In the genomic region with DNA sequence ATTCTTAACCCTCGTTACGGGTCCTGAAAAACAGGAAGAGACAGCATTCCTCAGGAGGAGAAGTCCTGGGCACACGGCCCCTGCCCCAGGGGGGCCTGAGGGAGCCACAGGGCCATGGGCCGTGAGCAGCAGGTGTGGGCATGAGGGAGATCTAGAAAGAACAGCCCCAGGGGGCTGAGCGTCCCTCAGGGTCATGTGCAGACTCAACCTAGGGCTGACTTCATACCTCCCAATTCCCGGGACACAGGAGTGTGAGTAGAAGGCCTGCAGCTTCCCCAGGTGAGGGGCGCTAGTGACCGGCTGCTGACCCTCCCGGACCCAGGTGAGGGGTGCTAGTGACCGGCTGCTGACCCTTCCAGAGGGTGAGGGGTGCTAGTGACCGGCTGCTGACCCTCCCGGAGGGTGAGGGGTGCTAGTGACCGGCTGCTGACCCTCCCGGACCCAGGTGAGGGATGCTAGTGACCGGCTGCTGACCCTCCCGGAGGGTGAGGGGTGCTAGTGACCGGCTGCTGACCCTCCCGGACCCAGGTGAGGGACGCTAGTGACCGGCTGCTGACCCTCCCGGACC, we compare ENCODE assay signal across 17 cellular contexts. TPM values are rescaled to one million over a fixed set of nuclear protein-coding genes. Genes with fewer than 3 reads are reported as not detected.
A peak's percentile ranks its signal among the peaks of the same experiment; 100 is the strongest.
DNase-seq lines count a peak whose midpoint lies in the region; TF ChIP-seq lines count a peak whose summit lies in the region.
"Had no signal": no experiment of that assay in that cellular context is flagged by ENCODE, and none has a peak within 500 bp of the region (broad histone marks: within the 10 kb centered on the region; RNA-seq: fewer than 3 reads in every experiment).

No MANE protein-coding gene starts in this region.

- in situ Hi-C loops in GM23248 (cut with MboI) = no loop called here

- 0 out of 2 replicates have a peak, but pooled peaks cover 4% of the 10 kb centered on the region for H3K36me3 ChIP-seq in BLaER1
- H3K36me3 ChIP-seq in H7 (replicated peaks; ENCODE audit: control insufficient read depth, insufficient read depth, low read length) = no peaks in the 10 kb centered on the region
- H3K36me3 ChIP-seq in osteoblast (ENCODE audit: insufficient read depth, low read length) = no peaks in the 10 kb centered on the region
- H3K36me3 ChIP-seq in subcutaneous abdominal adipose tissue (ENCODE audit: control insufficient read depth in 5 of 5, insufficient read depth in 5 of 5, low read length in 5 of 5) = no peaks in the 10 kb centered on the region
- no peaks in the 10 kb centered on the region for H3K36me3 ChIP-seq in GM23248 (ENCODE audit: low read depth)

- H4K20me1 ChIP-seq in BLaER1 (no peaks in the 10 kb centered on the region), osteoblast (ENCODE audit: insufficient read depth, low read length) (no peaks in the 10 kb centered on the region), GM23248 (ENCODE audit: insufficient read depth) (no peaks in the 10 kb centered on the region)

- no peaks in the 10 kb centered on the region for H3K9me2 ChIP-seq in GM23248 (ENCODE audit: insufficient read depth)

- DNase-seq in H7 = peak; percentile 63
- DNase-seq in osteoblast (ENCODE audit: insufficient read length, low spot score, missing footprints) = peak; percentile 70
- DNase-seq in NCI-H1417 treated with DMSO at 0.1 percent for 48 hours (lab: John Stamatoyannopoulos, UW) = no peak
- DNase-seq in GM23248 = no peak
- DNase-seq in GDM1 (lab: John Stamatoyannopoulos, UW) = no peak
- DNase-seq: 8988T; CD8-positive, alpha-beta T cell; COR-L47; DND-41; H9 had no signal

- H2AFZ ChIP-seq in osteoblast (ENCODE audit: low read length) = no peak overlapping the region
- no peak overlapping the region for H2AFZ ChIP-seq in GM23248
- H2AFZ ChIP-seq: GM23338 had no signal

- no peaks in the 10 kb centered on the region for H3F3A ChIP-seq in GM23248 (ENCODE audit: insufficient read depth)

- no peaks in the 10 kb centered on the region for H3K27me3 ChIP-seq in BLaER1
- no peaks in the 10 kb centered on the region for H3K27me3 ChIP-seq in H7 (ENCODE audit: control insufficient read depth, insufficient read depth, low read length)
- H3K27me3 ChIP-seq in osteoblast (ENCODE audit: insufficient read depth, low read length) = no peaks in the 10 kb centered on the region
- H3K27me3 ChIP-seq in subcutaneous abdominal adipose tissue (ENCODE audit: control insufficient read depth in 5 of 5, insufficient read depth in 4 of 5, low read length in 5 of 5) = no peaks in the 10 kb centered on the region
- H3K27me3 ChIP-seq in GM23248 (replicated peaks; ENCODE audit: insufficient read depth) = no peaks in the 10 kb centered on the region

- H3K4me2 ChIP-seq in BLaER1 (peak overlapping the region; percentile 87), osteoblast (ENCODE audit: insufficient read depth, low read length) (no peak overlapping the region), GM23248 (ENCODE audit: unreplicated experiment) (no peak overlapping the region)
- H3K4me2 ChIP-seq: GM23338, KMS-11 had no signal

- H3K79me2 ChIP-seq in osteoblast (ENCODE audit: insufficient read depth, low read length) (no peaks in the 10 kb centered on the region), GM23248 (ENCODE audit: insufficient read depth) (no peaks in the 10 kb centered on the region)

- H3K4me1 ChIP-seq in BLaER1 = peaks cover 73% of the 10 kb centered on the region
- H3K4me1 ChIP-seq in osteoblast (ENCODE audit: insufficient read depth, low read length) = no peaks in the 10 kb centered on the region
- H3K4me1 ChIP-seq in subcutaneous abdominal adipose tissue (ENCODE audit: control insufficient read depth in 5 of 5, insufficient read depth in 5 of 5, low read length in 5 of 5) = peaks cover 0 to 39% (median 9%) of the 10 kb centered on the region in 5 donors
- no peaks in the 10 kb centered on the region for H3K4me1 ChIP-seq in GM23248 (ENCODE audit: insufficient read depth)

- H3K9me3 ChIP-seq in BLaER1 (peaks cover 23% of the 10 kb centered on the region), osteoblast (ENCODE audit: low read depth, low read length) (peaks cover 13% of the 10 kb centered on the region), subcutaneous abdominal adipose tissue (ENCODE audit: control insufficient read depth in 5 of 5, low read length in 5 of 5) (peaks cover 6 to 32% (median 22%) of the 10 kb centered on the region in 5 donors), GM23248 (ENCODE audit: low read depth) (no peaks in the 10 kb centered on the region)

- H3K27ac ChIP-seq in BLaER1 (peak overlapping the region; percentile 57), osteoblast (ENCODE audit: low read depth, low read length) (no peak overlapping the region), subcutaneous abdominal adipose tissue (ENCODE audit: low read depth, low read length) (peak overlapping the region; percentile 69), GM23248 (no peak overlapping the region)
- H3K27ac ChIP-seq: C4-2B, KMS-11 had no signal

- TF ChIP-seq CTCF in osteoblast (IDR thresholded peaks at IDR 0.05; ENCODE audit: extremely low read depth, low read depth, low read length) = no peak

- H3K9ac ChIP-seq in BLaER1 = peak overlapping the region; percentile 30; the same call in 1 of the 2 replicates
- H3K9ac ChIP-seq in subcutaneous abdominal adipose tissue (ENCODE audit: low read length in 5 of 5) = peak overlapping the region in 4 of 5 donors; percentile 11 to 75 (median 24)
- H3K9ac ChIP-seq in GM23248 = no peak overlapping the region
- H3K9ac ChIP-seq: KMS-11 had no signal

- WGBS in GM23248 (ENCODE audit: low coverage in 1 of 2, low lambda C conversion rate in 2 of 2, missing lambda C conversion rate in 2 of 2), 2 experiments = 71 to 73% methylated on average over 9 to 21 of the region's 21 CpGs

- no peak overlapping the region for H3K4me3 ChIP-seq in BLaER1
- H3K4me3 ChIP-seq in H7 (ENCODE audit: insufficient read depth, low read depth, low read length) = no peak overlapping the region
- H3K4me3 ChIP-seq in osteoblast (ENCODE audit: insufficient read depth, low read length) = no peak overlapping the region
- peak overlapping the region in 3 of 5 donors; percentile 45 to 81 (median 62) for H3K4me3 ChIP-seq in subcutaneous abdominal adipose tissue (ENCODE audit: low read depth in 1 of 5, low read length in 5 of 5)
- H3K4me3 ChIP-seq in GM23248 = no peak overlapping the region
- H3K4me3 ChIP-seq: GM23338 had no signal

RNA-seq across cellular contexts. Expression of gene FRMD1, which starts 35.1 kb away (rescaled TPM):
- 0.11 TPM in 1 of 2 replicates, not detected in the other for total RNA-seq in H7 (2014; rRNA removed; shearing (Covaris generic))
- total RNA-seq in osteoblast = under 0.01 TPM in 2 replicates
- total RNA-seq in GM23248 (2014; rRNA removed; shearing (Covaris generic)) = not detected in 2 replicates
- polyA plus RNA-seq in GM23248 (2016; fragmentation: Nextera tagmentation; extraction: Ambion mirVana) = not detected in 2 replicates
- total RNA-seq: CD8-positive, alpha-beta T cell; H9; HT1080 had no signal
- polyA plus RNA-seq: IgD-negative memory B cell had no signal

RNA-seq across cellular contexts. Expression of gene KIF25, which starts 46.5 kb away (rescaled TPM):
- total RNA-seq in H7 (2014; rRNA removed; shearing (Covaris generic)) = 0.15 and 0.42 TPM in 2 replicates
- not detected in 2 replicates for total RNA-seq in osteoblast
- total RNA-seq in GM23248 (2014; rRNA removed; shearing (Covaris generic)) = not detected in 2 replicates
- not detected in 2 replicates for polyA plus RNA-seq in GM23248 (2016; fragmentation: Nextera tagmentation; extraction: Ambion mirVana)
- total RNA-seq: HT1080 had no signal
- polyA plus RNA-seq: IgD-negative memory B cell had no signal

Comparison
In these comparisons a context has a peak if more than half of its experiments do, and no peak if none do; other contexts are left out.
1. H3K27ac ChIP-seq: peak in BLaER1 (single experiment) and subcutaneous abdominal adipose tissue (single experiment); none in osteoblast (single experiment) and GM23248 (single experiment).
2. H3K4me3 ChIP-seq: peak in subcutaneous abdominal adipose tissue (3 of 5); none in BLaER1 (single experiment), H7 (single experiment), osteoblast (single experiment) and GM23248 (single experiment).
3. DNase-seq: peak in H7 (single experiment) and osteoblast (single experiment); none in NCI-H1417 treated with DMSO at 0.1 percent for 48 hours (single experiment), GM23248 (single experiment) and GDM1 (single experiment).